ENCODE assay signal across 11 cellular contexts in genomic region chr10:26334232-26334931, GRCh38.
DNase-seq lines count a peak whose midpoint lies in the region; ATAC-seq, FAIRE-seq and TF ChIP-seq lines count a peak whose summit lies in the region.
"Had no signal": no experiment of that assay in that cellular context is flagged by ENCODE, and none has a peak within 500 bp of the region (broad histone marks: within the 10 kb centered on the region; RNA-seq: fewer than 3 reads in every experiment).

No MANE protein-coding gene starts in this region.

- H3K9me2 ChIP-seq in SK-N-SH, result no peaks in the 10 kb centered on the region

- TF ChIP-seq RAD21 in HepG2 (CRISPR knock-in tag; IDR thresholded peaks at IDR 0.05), result no peak
- TF ChIP-seq RAD21 in IMR-90 (IDR thresholded peaks at IDR 0.05; ENCODE audit: low read length), result no peak
- TF ChIP-seq RAD21 in SK-N-SH (IDR thresholded peaks at IDR 0.05; ENCODE audit: low read length), result no peak

- H3K79me2 ChIP-seq in HepG2 (ENCODE audit: insufficient read depth, low read length), result no peaks in the 10 kb centered on the region
- H3K79me2 ChIP-seq in SK-N-SH (ENCODE audit: insufficient read depth), result no peaks in the 10 kb centered on the region

- H3F3A ChIP-seq in SK-N-SH (replicated peaks; ENCODE audit: insufficient read depth), result no peaks in the 10 kb centered on the region

- no peak overlapping the region for H3K4me2 ChIP-seq in HepG2 (ENCODE audit: low read depth, low read length)
- H3K4me2 ChIP-seq in IMR-90 (ENCODE audit: low read depth, low read length), result no peak overlapping the region
- no peak overlapping the region for H3K4me2 ChIP-seq in SK-N-SH

- in situ Hi-C loops in HepG2 (cut with HindIII; ENCODE audit: extremely low pct_ligation_motif_present, low pct_unique_long_range_greater_than_20kb), result loop anchor here (10.0 to 25.0 kb wide), 2 partner anchors 540 to 1028 kb away; no protein-coding TSS in a partner anchor
- in situ Hi-C loops in IMR-90 (cut with MboI; ENCODE audit: low sequenced_read_pairs), result no loop called here

- H3K79me1 ChIP-seq in IMR-90 (ENCODE audit: low read depth in 1 of 2, low read length in 2 of 2), result no peaks in the 10 kb centered on the region

- no peak overlapping the region for H2BK20ac ChIP-seq in IMR-90 (ENCODE audit: low read depth, low read length)

- WGBS in HepG2 (ENCODE audit: low lambda C conversion rate), result 0% methylated on average over 4 of the region's 4 CpGs
- WGBS in right lobe of liver (ENCODE audit: insufficient coverage, low coverage, low lambda C conversion rate, missing lambda C conversion rate), result 31% methylated on average over 4 of the region's 4 CpGs
- WGBS in IMR-90 (ENCODE audit: extremely low coverage in 2 of 2, insufficient read length in 1 of 2), 2 experiments, result no CpG with 5 or more reads among the region's 4 CpGs
- 4% methylated on average over 4 of the region's 4 CpGs for WGBS in SK-N-SH (ENCODE audit: low lambda C conversion rate)

- peaks cover 5% of the 10 kb centered on the region for H3K4me1 ChIP-seq in HepG2 (ENCODE audit: insufficient read depth, low read length)
- peaks cover 0 to 6% (median 0%) of the 10 kb centered on the region in 4 donors for H3K4me1 ChIP-seq in right lobe of liver
- H3K4me1 ChIP-seq in IMR-90 (ENCODE audit: control insufficient read depth, insufficient read depth, low read length), result no peaks in the 10 kb centered on the region
- no peaks in the 10 kb centered on the region for H3K4me1 ChIP-seq in kidney (ENCODE audit: control insufficient read depth in 1 of 2, insufficient read depth in 1 of 2, low read depth in 1 of 2, low read length in 2 of 2)
- no peaks in the 10 kb centered on the region for H3K4me1 ChIP-seq in left ventricle myocardium inferior
- H3K4me1 ChIP-seq in SK-N-SH (ENCODE audit: control insufficient read depth in 1 of 2, insufficient read depth in 2 of 2, low read depth in 1 of 2, low read length in 1 of 2), result peaks cover 0 to 3% of the 10 kb centered on the region in 2 experiments; a peak in 1 of 4 replicates

- BruUV-seq in HepG2 (replicated peaks; lab: Mats Ljungman, UMichigan), result no TSS peak
- BruUV-seq in IMR-90 (replicated peaks; lab: Mats Ljungman, UMichigan), result no TSS peak

- H3K14ac ChIP-seq in IMR-90 (replicated peaks; ENCODE audit: low read depth, low read length), result no peak overlapping the region

- H4K5ac ChIP-seq in IMR-90 (ENCODE audit: low read depth, low read length), result no peak overlapping the region

- no peak for TF ChIP-seq POLR2A in HepG2 (IDR thresholded peaks at IDR 0.05; ENCODE audit: insufficient read depth in 1 of 2, low read depth in 2 of 2, low read length in 2 of 2)
- TF ChIP-seq POLR2A in right lobe of liver (IDR thresholded peaks at IDR 0.05), result no peak
- TF ChIP-seq POLR2A in IMR-90 (IDR thresholded peaks at IDR 0.05; ENCODE audit: low read depth, low read length), result no peak

- H3K9me1 ChIP-seq in IMR-90 (ENCODE audit: insufficient read depth, low read length), result no peaks in the 10 kb centered on the region

- TF ChIP-seq EP300 in HepG2 (IDR thresholded peaks at IDR 0.05; ENCODE audit: low read depth in 2 of 2, low read length in 2 of 2) (no peak), HepG2 (CRISPR knock-in tag; IDR thresholded peaks at IDR 0.05; ENCODE audit: borderline replicate concordance) (no peak), SK-N-SH (IDR thresholded peaks at IDR 0.05; ENCODE audit: borderline replicate concordance in 1 of 2, low read depth in 1 of 2, low read length in 1 of 2) (no peak)

- no peaks in the 10 kb centered on the region for H3K9me3 ChIP-seq in HepG2 (ENCODE audit: low read length)
- H3K9me3 ChIP-seq in right lobe of liver, result no peaks in the 10 kb centered on the region
- H3K9me3 ChIP-seq in IMR-90 (ENCODE audit: control insufficient read depth, insufficient read depth, low read length), result peaks cover 1% of the 10 kb centered on the region
- no peaks in the 10 kb centered on the region for H3K9me3 ChIP-seq in kidney (ENCODE audit: control insufficient read depth in 1 of 2, low read length in 2 of 2)
- peaks cover 20% of the 10 kb centered on the region for H3K9me3 ChIP-seq in left ventricle myocardium inferior (replicated peaks)
- H3K9me3 ChIP-seq in SK-N-SH, result no peaks in the 10 kb centered on the region

- POLR2A ChIA-PET in HepG2 (lab: Yijun Ruan, JAX) (no interaction called here), IMR-90 (lab: Charles Lee; ENCODE audit: unreplicated experiment) (no interaction called here), SK-N-SH (lab: Yijun Ruan, JAX) (no interaction called here)

- H3K23ac ChIP-seq in IMR-90 (ENCODE audit: low read depth, low read length), result no peak overlapping the region

- no peak overlapping the region for H2BK5ac ChIP-seq in IMR-90 (ENCODE audit: low read depth, low read length, poor library complexity, severe bottlenecking)

- H3K27me3 ChIP-seq in HepG2 (ENCODE audit: control insufficient read depth in 1 of 2, insufficient read depth in 2 of 2, low read length in 2 of 2) (peaks cover 0 to 4% of the 10 kb centered on the region in 2 experiments; a peak in 1 of 5 replicates), right lobe of liver (no peaks in the 10 kb centered on the region), IMR-90 (ENCODE audit: control insufficient read depth, insufficient read depth, low read length) (no peaks in the 10 kb centered on the region), left ventricle myocardium inferior (ENCODE audit: low read depth) (no peaks in the 10 kb centered on the region), SK-N-SH (ENCODE audit: insufficient read depth) (no peaks in the 10 kb centered on the region)

- CTCF ChIA-PET in HepG2 (lab: Yijun Ruan, JAX; ENCODE audit: low intra/inter-chr PET ratio, low total read pairs), result interaction anchor here (1.1 to 2.9 kb wide), 2 partner anchors 222 to 1026 kb away, joined by 3 to 40 read pairs; no protein-coding TSS in a partner anchor
- CTCF ChIA-PET in IMR-90 (lab: Yijun Ruan, JAX), result no interaction called here
- CTCF ChIA-PET in SK-N-SH (lab: Yijun Ruan, JAX), result interaction anchor here (0.5 to 3.5 kb wide), 5 partner anchors 25 to 221 kb away, joined by 3 to 31 read pairs (median 3); no protein-coding TSS in a partner anchor

- H2BK15ac ChIP-seq in IMR-90 (ENCODE audit: low read depth, low read length), result no peak overlapping the region

- H2BK120ac ChIP-seq in IMR-90 (ENCODE audit: low read depth, low read length), result no peak overlapping the region

- no peak overlapping the region for H3K4me3 ChIP-seq in HepG2 (replicated peaks in 1 of 3; ENCODE audit: insufficient read depth in 1 of 3, low read depth in 2 of 3, low read length in 3 of 3)
- no peak overlapping the region for H3K4me3 ChIP-seq in right lobe of liver
- H3K4me3 ChIP-seq in IMR-90 (ENCODE audit: insufficient read depth, low read depth, low read length), result no peak overlapping the region
- H3K4me3 ChIP-seq in kidney (ENCODE audit: low read length in 2 of 2), result no peak overlapping the region
- H3K4me3 ChIP-seq in left ventricle myocardium inferior, result no peak overlapping the region
- H3K4me3 ChIP-seq in SK-N-SH (ENCODE audit: low read depth in 2 of 2, low read length in 1 of 2), result no peak overlapping the region

- H3K18ac ChIP-seq in IMR-90 (ENCODE audit: low read depth, low read length), result no peak overlapping the region

- DNase-seq in HepG2 (ENCODE audit: low spot score) (no peak), right lobe of liver (no peak), IMR-90 (no peak), kidney (no peak), left ventricle myocardium inferior (no peak), SK-N-SH (no peak)
- no peak for DNase-seq in activated effector memory CD4-positive, alpha-beta T cell treated with anti-CD3 and anti-CD28 coated beads, Interleukin-2, amount 50 U/mL, for 16 hours
- DNase-seq: NCI-H1105, NCI-H187 treated with DMSO at 0.1 percent for 48 hours had no signal

- H2AK5ac ChIP-seq in IMR-90 (ENCODE audit: low read depth, low read length), result no peak overlapping the region

- H4K8ac ChIP-seq in IMR-90 (ENCODE audit: low read depth in 2 of 2, low read length in 2 of 2), result no peak overlapping the region

- H4K91ac ChIP-seq in IMR-90 (ENCODE audit: insufficient read depth, low read depth, low read length), result no peak overlapping the region

- TF ChIP-seq CTCF in HepG2 (CRISPR knock-in tag; IDR thresholded peaks at IDR 0.05) (no peak), right lobe of liver (IDR thresholded peaks at IDR 0.05) (no peak), IMR-90 (conservative IDR thresholded peaks at IDR 0.05; ENCODE audit: low read depth, low read length) (no peak), kidney (IDR thresholded peaks at IDR 0.05; ENCODE audit: borderline replicate concordance, extremely low read depth, insufficient read depth) (no peak), left ventricle myocardium inferior (IDR thresholded peaks at IDR 0.05; ENCODE audit: borderline replicate concordance) (no peak), SK-N-SH (IDR thresholded peaks at IDR 0.05) (no peak)

- H2AFZ ChIP-seq in HepG2 (ENCODE audit: low read length) (no peak overlapping the region), IMR-90 (replicated peaks; ENCODE audit: low read length, poor library complexity) (no peak overlapping the region), SK-N-SH (ENCODE audit: low read depth) (no peak overlapping the region)

- H4K20me1 ChIP-seq in HepG2 (ENCODE audit: insufficient read depth, low read length) (no peaks in the 10 kb centered on the region), IMR-90 (ENCODE audit: insufficient read depth, low read length) (no peaks in the 10 kb centered on the region), SK-N-SH (ENCODE audit: insufficient read depth) (no peaks in the 10 kb centered on the region)

- ATAC-seq in HepG2 (no peak), right lobe of liver (no peak), IMR-90 (ENCODE audit: low read depth) (no peak)

- dilution Hi-C loops in IMR-90 (cut with HindIII; ENCODE audit: low sequenced_read_pairs, unreplicated experiment), result no loop called here

- H2AK9ac ChIP-seq in IMR-90 (replicated peaks; ENCODE audit: low read depth, low read length, poor library complexity), result no peak overlapping the region

- FAIRE-seq in HepG2 (lab: Jason Lieb, UNC), result no peak
- peak; percentile 67 for FAIRE-seq in kidney (lab: Jason Lieb, UNC)

- no peak overlapping the region for H3K56ac ChIP-seq in IMR-90 (ENCODE audit: extremely low read depth, insufficient read depth, low read length)

- no peak overlapping the region for H3K4ac ChIP-seq in IMR-90 (ENCODE audit: low read depth, low read length)

- H3K36me3 ChIP-seq in HepG2 (replicated peaks in 1 of 2; ENCODE audit: control insufficient read depth in 1 of 2, insufficient read depth in 2 of 2, low read length in 2 of 2) (no peaks in the 10 kb centered on the region), right lobe of liver (no peaks in the 10 kb centered on the region), IMR-90 (ENCODE audit: control insufficient read depth, insufficient read depth, low read length) (no peaks in the 10 kb centered on the region), kidney (ENCODE audit: control insufficient read depth in 1 of 2, insufficient read depth in 2 of 2, low read length in 2 of 2) (no peaks in the 10 kb centered on the region), left ventricle myocardium inferior (no peaks in the 10 kb centered on the region), SK-N-SH (replicated peaks in 1 of 2; ENCODE audit: control insufficient read depth in 1 of 2, insufficient read depth in 2 of 2, low read length in 1 of 2) (no peaks in the 10 kb centered on the region)

- intact Hi-C loops in HepG2 (cut with micrococcal nuclease; ENCODE audit: unreplicated experiment) (no loop called here), right lobe of liver (cut with DNase I) (loop anchor here in 1 of 2 donors (10.0 kb wide), 1 partner anchor 220 kb away; no protein-coding TSS in a partner anchor), IMR-90 (cut with micrococcal nuclease) (no loop called here), kidney (cut with DNase I) (loop anchor here (10.0 kb wide), 1 partner anchor 220 kb away; no protein-coding TSS in a partner anchor), left ventricle myocardium inferior (cut with micrococcal nuclease) (no loop called here)

- H3K9ac ChIP-seq in HepG2 (ENCODE audit: insufficient read depth, low read depth, low read length) (no peak overlapping the region), IMR-90 (ENCODE audit: low read depth, low read length) (no peak overlapping the region), kidney (ENCODE audit: low read length in 2 of 2) (no peak overlapping the region), SK-N-SH (no peak overlapping the region)

- H3K27ac ChIP-seq in HepG2 (ENCODE audit: extremely low read length, insufficient read depth, low read length), result no peak overlapping the region
- H3K27ac ChIP-seq in right lobe of liver, result no peak overlapping the region
- no peak overlapping the region for H3K27ac ChIP-seq in IMR-90 (ENCODE audit: insufficient read depth, low read length)
- H3K27ac ChIP-seq in kidney (ENCODE audit: low read depth in 2 of 2, low read length in 2 of 2), result no peak overlapping the region
- H3K27ac ChIP-seq in left ventricle myocardium inferior (replicated peaks), result no peak overlapping the region
- no peak overlapping the region for H3K27ac ChIP-seq in SK-N-SH (ENCODE audit: low read depth in 2 of 2, low read length in 1 of 2)
- H3K27ac ChIP-seq: C4-2B, RWPE1 had no signal
